In the genomic region with DNA sequence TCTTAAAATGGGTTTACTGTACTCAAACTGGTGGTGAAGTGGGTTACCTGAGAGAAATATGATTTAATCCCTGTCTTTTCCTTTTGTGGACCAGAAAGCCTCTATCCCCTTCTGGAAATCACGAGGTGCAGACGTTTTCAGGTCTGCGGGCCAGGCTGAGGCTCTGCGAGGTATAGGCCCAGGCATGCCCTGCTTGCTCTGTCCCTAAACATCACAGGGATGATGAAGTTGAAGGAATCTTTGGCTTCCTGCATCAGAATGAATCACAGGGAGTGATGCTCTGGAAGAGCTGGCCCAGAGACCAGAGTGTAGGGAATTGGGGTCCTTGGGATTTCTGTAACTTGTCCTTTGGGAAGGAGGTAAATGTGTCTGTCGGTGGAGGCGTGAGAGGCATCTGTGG, we compare ENCODE assay signal across 27 cellular contexts. TPM values are rescaled to one million over a fixed set of nuclear protein-coding genes. Genes with fewer than 3 reads are reported as not detected.
"Had no signal": no experiment of that assay in that cellular context is flagged by ENCODE, and none has a peak within 500 bp of the region (broad histone marks: within the 10 kb centered on the region; RNA-seq: fewer than 3 reads in every experiment).

No MANE protein-coding gene starts in this region.

- DNase-seq: effector CD4-positive, alpha-beta T cell; endodermal cell; gastrocnemius medialis; heart right ventricle; hypothalamus; kidney glomerular epithelial cell; mucosa of descending colon; naive thymus-derived CD8-positive, alpha-beta T cell; psoas muscle; retina; stimulated activated CD4-positive, alpha-beta T cell treated with anti-CD3 and anti-CD28 coated beads, Interleukin-2, amount 100 ng/mL, for 24 hours; stimulated activated CD4-positive, alpha-beta T cell treated with anti-CD3 and anti-CD28 coated beads, Interleukin-4, amount 100 ng/mL, for 4 hours; stimulated activated naive CD4-positive, alpha-beta T cell; stomach; substantia nigra; transverse colon had no signal

- H3K4me3 ChIP-seq: coronary artery, gastrocnemius medialis, heart right ventricle, mucosa of descending colon, psoas muscle, stomach, thoracic aorta, transverse colon had no signal

- H3K4me1 Mint-ChIP-seq: endodermal cell had no signal

- H3K27ac Mint-ChIP-seq: endodermal cell had no signal

- H3K27ac ChIP-seq: coronary artery, gastrocnemius medialis, heart right ventricle, neutrophil, psoas muscle, stomach, thoracic aorta, transverse colon had no signal

- ATAC-seq: esophagus mucosa; gastrocnemius medialis; heart right ventricle; left lobe of liver; mucosa of descending colon; naive thymus-derived CD8-positive, alpha-beta T cell; psoas muscle; sciatic nerve had no signal

- H3K4me3 Mint-ChIP-seq: endodermal cell; naive thymus-derived CD8-positive, alpha-beta T cell had no signal

- H3K36me3 ChIP-seq: gastrocnemius medialis, heart right ventricle, neutrophil, stomach, thoracic aorta, transverse colon had no signal

- FAIRE-seq: endothelial cell of umbilical vein, islet of Langerhans had no signal

- H3K4me1 ChIP-seq: gastrocnemius medialis, heart right ventricle, psoas muscle, stomach, transverse colon had no signal

- H3K27me3 ChIP-seq: transverse colon had no signal

RNA-seq across cellular contexts. Expression of a gene that starts 18.4 kb away (rescaled TPM):
- total RNA-seq: endothelial cell of umbilical vein; fibroblast of lung; naive thymus-derived CD8-positive, alpha-beta T cell; osteoblast; skeletal muscle tissue; transverse colon had no signal
- polyA plus RNA-seq: endothelial cell of umbilical vein; fibroblast of lung; naive thymus-derived CD8-positive, alpha-beta T cell had no signal
